1 cellular context compared by ENCODE assay signal in genomic region chr21:46100020-46100419, GRCh38.
TF ChIP-seq lines count a peak whose summit lies in the region.

No MANE protein-coding gene starts in this region.

TF ChIP-seq in SK-N-SH treated with all-trans-retinoic acid at 6 μM for 48 hours, 23 proteins besides CTCF, POLR2A, EP300 and RAD21 (continued from another document):
- TF ChIP-seq, protein P1, sequence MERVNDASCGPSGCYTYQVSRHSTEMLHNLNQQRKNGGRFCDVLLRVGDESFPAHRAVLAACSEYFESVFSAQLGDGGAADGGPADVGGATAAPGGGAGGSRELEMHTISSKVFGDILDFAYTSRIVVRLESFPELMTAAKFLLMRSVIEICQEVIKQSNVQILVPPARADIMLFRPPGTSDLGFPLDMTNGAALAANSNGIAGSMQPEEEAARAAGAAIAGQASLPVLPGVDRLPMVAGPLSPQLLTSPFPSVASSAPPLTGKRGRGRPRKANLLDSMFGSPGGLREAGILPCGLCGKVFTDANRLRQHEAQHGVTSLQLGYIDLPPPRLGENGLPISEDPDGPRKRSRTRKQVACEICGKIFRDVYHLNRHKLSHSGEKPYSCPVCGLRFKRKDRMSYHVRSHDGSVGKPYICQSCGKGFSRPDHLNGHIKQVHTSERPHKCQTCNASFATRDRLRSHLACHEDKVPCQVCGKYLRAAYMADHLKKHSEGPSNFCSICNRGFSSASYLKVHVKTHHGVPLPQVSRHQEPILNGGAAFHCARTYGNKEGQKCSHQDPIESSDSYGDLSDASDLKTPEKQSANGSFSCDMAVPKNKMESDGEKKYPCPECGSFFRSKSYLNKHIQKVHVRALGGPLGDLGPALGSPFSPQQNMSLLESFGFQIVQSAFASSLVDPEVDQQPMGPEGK (CRISPR knock-in tag; IDR thresholded peaks at IDR 0.05; ENCODE audit: borderline replicate concordance): no peak
- TF ChIP-seq, protein P2, sequence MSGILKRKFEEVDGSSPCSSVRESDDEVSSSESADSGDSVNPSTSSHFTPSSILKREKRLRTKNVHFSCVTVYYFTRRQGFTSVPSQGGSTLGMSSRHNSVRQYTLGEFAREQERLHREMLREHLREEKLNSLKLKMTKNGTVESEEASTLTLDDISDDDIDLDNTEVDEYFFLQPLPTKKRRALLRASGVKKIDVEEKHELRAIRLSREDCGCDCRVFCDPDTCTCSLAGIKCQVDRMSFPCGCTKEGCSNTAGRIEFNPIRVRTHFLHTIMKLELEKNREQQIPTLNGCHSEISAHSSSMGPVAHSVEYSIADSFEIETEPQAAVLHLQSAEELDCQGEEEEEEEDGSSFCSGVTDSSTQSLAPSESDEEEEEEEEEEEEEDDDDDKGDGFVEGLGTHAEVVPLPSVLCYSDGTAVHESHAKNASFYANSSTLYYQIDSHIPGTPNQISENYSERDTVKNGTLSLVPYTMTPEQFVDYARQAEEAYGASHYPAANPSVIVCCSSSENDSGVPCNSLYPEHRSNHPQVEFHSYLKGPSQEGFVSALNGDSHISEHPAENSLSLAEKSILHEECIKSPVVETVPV (CRISPR knock-in tag; IDR thresholded peaks at IDR 0.05): no peak
- no peak for TF ChIP-seq OSR1 (CRISPR knock-in tag; IDR thresholded peaks at IDR 0.05)
- TF ChIP-seq RARB (CRISPR knock-in tag; IDR thresholded peaks at IDR 0.05): no peak
- no peak for TF ChIP-seq BACH2 (CRISPR knock-in tag; IDR thresholded peaks at IDR 0.05; ENCODE audit: borderline replicate concordance)
- TF ChIP-seq PPARA (CRISPR knock-in tag; IDR thresholded peaks at IDR 0.05; ENCODE audit: borderline replicate concordance): no peak
- no peak for TF ChIP-seq ZNF565 (CRISPR knock-in tag; conservative IDR thresholded peaks at IDR 0.05; ENCODE audit: low read depth)
- TF ChIP-seq TOX (CRISPR knock-in tag; IDR thresholded peaks at IDR 0.05; ENCODE audit: borderline replicate concordance): no peak
- no peak for TF ChIP-seq CREB5 (CRISPR knock-in tag; IDR thresholded peaks at IDR 0.05; ENCODE audit: low read depth)
- TF ChIP-seq ZNF70 (CRISPR knock-in tag; IDR thresholded peaks at IDR 0.05): no peak
- TF ChIP-seq ESRRG (CRISPR knock-in tag; IDR thresholded peaks at IDR 0.05): no peak
